15 cellular contexts compared by ENCODE assay signal in genomic region chr12:123354600-123354999, GRCh38. TPM values are rescaled to one million over a fixed set of nuclear protein-coding genes. Genes with fewer than 3 reads are reported as not detected.
A peak's percentile ranks its signal among the peaks of the same experiment; 100 is the strongest.
DNase-seq lines count a peak whose midpoint lies in the region; ATAC-seq and TF ChIP-seq lines count a peak whose summit lies in the region.
"Had no signal": no experiment of that assay in that cellular context is flagged by ENCODE, and none has a peak within 500 bp of the region (broad histone marks: within the 10 kb centered on the region; RNA-seq: fewer than 3 reads in every experiment).

No MANE protein-coding gene starts in this region.

- POLR2A ChIA-PET in activated CD8-positive, alpha-beta T cell treated with anti-CD3 and anti-CD28 coated beads for 36 hours (lab: Charles Lee), result interaction anchor here (1.0 to 1.9 kb wide), 2 partner anchors 9 to 11 kb away, joined by 3 to 13 read pairs; partner anchors contain the start of gene SBNO1

- CTCF ChIA-PET in activated CD8-positive, alpha-beta T cell treated with anti-CD3 and anti-CD28 coated beads for 36 hours (lab: Charles Lee), result no interaction called here

- peaks cover 56% of the 10 kb centered on the region for H3K36me3 Mint-ChIP-seq in activated T-cell treated with anti-CD3 and anti-CD28 coated beads, Interleukin-2, amount 50 U/mL, for 24 hours (ENCODE audit: low read depth)
- peaks cover 19% of the 10 kb centered on the region for H3K36me3 Mint-ChIP-seq in activated CD8-positive, alpha-beta T cell treated with anti-CD3 and anti-CD28 coated beads for 36 hours (ENCODE audit: low read depth)

- DNase-seq in activated T-cell treated with anti-CD3 and anti-CD28 coated beads, Interleukin-2, amount 50 U/mL, for 24 hours, result no peak
- no peak for DNase-seq in activated T-cell treated with anti-CD3 and anti-CD28 coated beads, Interleukin-2, amount 50 U/mL, for 1 hour
- no peak for DNase-seq in activated CD8-positive, alpha-beta T cell treated with anti-CD3 and anti-CD28 coated beads for 36 hours
- peak; percentile 14 for DNase-seq in fibroblast of the aortic adventitia (ENCODE audit: low read depth)
- DNase-seq in NCI-H524 treated with DMSO at 0.1 percent for 48 hours (lab: John Stamatoyannopoulos, UW), result no peak
- DNase-seq in mesenteric fat pad (ENCODE audit: low spot score), result no peak
- no peak for DNase-seq in NCI-H82 treated with DMSO at 0.1 percent for 48 hours (lab: John Stamatoyannopoulos, UW; ENCODE audit: unreplicated experiment)
- DNase-seq in NCI-H2029 (lab: John Stamatoyannopoulos, UW), result no peak
- DNase-seq: C1 segment of cervical spinal cord, GM23248, NCI-H1436 treated with DMSO at 0.1 percent for 48 hours, NCI-H2081 treated with DMSO at 0.1 percent for 48 hours, NCI-H526, OCI-M1, RPMI8226 had no signal

- TF ChIP-seq CTCF in activated CD8-positive, alpha-beta T cell treated with anti-CD3 and anti-CD28 coated beads for 36 hours (IDR thresholded peaks at IDR 0.05), result no peak
- TF ChIP-seq CTCF in fibroblast of the aortic adventitia (IDR thresholded peaks at IDR 0.05; ENCODE audit: insufficient read depth, low read length), result no peak

- no peaks in the 10 kb centered on the region for H3K27me3 Mint-ChIP-seq in activated T-cell treated with anti-CD3 and anti-CD28 coated beads, Interleukin-2, amount 50 U/mL, for 24 hours
- H3K27me3 Mint-ChIP-seq in activated CD8-positive, alpha-beta T cell treated with anti-CD3 and anti-CD28 coated beads for 36 hours, result no peaks in the 10 kb centered on the region

- peaks cover 65% of the 10 kb centered on the region for H3K4me1 Mint-ChIP-seq in activated T-cell treated with anti-CD3 and anti-CD28 coated beads, Interleukin-2, amount 50 U/mL, for 24 hours (ENCODE audit: low read depth)
- H3K4me1 Mint-ChIP-seq in activated CD8-positive, alpha-beta T cell treated with anti-CD3 and anti-CD28 coated beads for 36 hours (ENCODE audit: low read depth), result peaks cover 55% of the 10 kb centered on the region

- ATAC-seq in activated CD8-positive, alpha-beta T cell treated with anti-CD3 and anti-CD28 coated beads for 36 hours, result peak; percentile 58

- peak overlapping the region; percentile 48 for H3K27ac Mint-ChIP-seq in activated T-cell treated with anti-CD3 and anti-CD28 coated beads, Interleukin-2, amount 50 U/mL, for 24 hours
- peak overlapping the region; percentile 75 for H3K27ac Mint-ChIP-seq in activated CD8-positive, alpha-beta T cell treated with anti-CD3 and anti-CD28 coated beads for 36 hours

- no peak overlapping the region for H3K4me3 ChIP-seq in fibroblast of the aortic adventitia (ENCODE audit: low read depth, low read length)
- H3K4me3 ChIP-seq: GM23248 had no signal

- H3K9me3 Mint-ChIP-seq in activated T-cell treated with anti-CD3 and anti-CD28 coated beads, Interleukin-2, amount 50 U/mL, for 24 hours, result no peaks in the 10 kb centered on the region
- no peaks in the 10 kb centered on the region for H3K9me3 Mint-ChIP-seq in activated CD8-positive, alpha-beta T cell treated with anti-CD3 and anti-CD28 coated beads for 36 hours

- intact Hi-C loops in activated CD8-positive, alpha-beta T cell treated with anti-CD3 and anti-CD28 coated beads for 36 hours (cut with micrococcal nuclease), result no loop called here

- H3K4me3 Mint-ChIP-seq in activated T-cell treated with anti-CD3 and anti-CD28 coated beads, Interleukin-2, amount 50 U/mL, for 24 hours, result no peak overlapping the region
- no peak overlapping the region for H3K4me3 Mint-ChIP-seq in activated CD8-positive, alpha-beta T cell treated with anti-CD3 and anti-CD28 coated beads for 36 hours

RNA-seq across cellular contexts. Expression of gene SBNO1, which starts 10.0 kb away (rescaled TPM):
- total RNA-seq in activated CD8-positive, alpha-beta T cell treated with anti-CD3 and anti-CD28 coated beads for 36 hours, result 10 to 100 TPM; 44.3 to 45.4 TPM
- total RNA-seq in fibroblast of the aortic adventitia (ENCODE audit: low replicate concordance), result 38.6 and 70.6 TPM in 2 replicates
- 28.5 TPM for total RNA-seq in mesenteric fat pad

RNA-seq across cellular contexts. Expression of gene KMT5A, which starts 29.3 kb away (rescaled TPM):
- 10 to 100 TPM; 35.9 to 38.2 TPM for total RNA-seq in activated CD8-positive, alpha-beta T cell treated with anti-CD3 and anti-CD28 coated beads for 36 hours
- total RNA-seq in fibroblast of the aortic adventitia (ENCODE audit: low replicate concordance) (46.5 and 63.1 TPM in 2 replicates), mesenteric fat pad (39.9 TPM)
